In the genomic region with DNA sequence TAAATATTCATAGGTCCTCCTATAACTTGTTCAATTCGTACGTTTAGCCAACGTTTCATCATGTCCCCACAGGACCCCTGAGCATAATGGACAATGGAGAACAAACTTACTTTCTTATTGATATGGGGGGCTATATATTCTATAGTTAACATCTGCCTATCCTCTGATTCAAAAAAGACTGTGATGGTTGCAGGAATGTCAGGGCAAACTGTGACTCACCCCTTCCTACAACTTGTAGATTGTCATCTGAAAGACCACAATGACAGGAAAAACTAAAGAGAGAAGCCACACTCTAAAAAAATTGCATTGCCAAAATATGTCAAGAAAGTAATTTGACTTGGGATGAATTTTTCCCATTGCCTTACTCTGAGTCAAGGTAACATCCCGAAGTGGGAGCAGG, we compare ENCODE assay signal across 24 cellular contexts. TPM values are rescaled to one million over a fixed set of nuclear protein-coding genes. Genes with fewer than 3 reads are reported as not detected.
A peak's percentile ranks its signal among the peaks of the same experiment; 100 is the strongest.
DNase-seq lines count a peak whose midpoint lies in the region; ATAC-seq lines count a peak whose summit lies in the region.
"Had no signal": no experiment of that assay in that cellular context is flagged by ENCODE, and none has a peak within 500 bp of the region (broad histone marks: within the 10 kb centered on the region; RNA-seq: fewer than 3 reads in every experiment).

No MANE protein-coding gene starts in this region.

- H4K20me1 ChIP-seq in GM23248 (ENCODE audit: insufficient read depth) = no peaks in the 10 kb centered on the region

- no peaks in the 10 kb centered on the region for H3K9me3 ChIP-seq in GM23248 (ENCODE audit: low read depth)

- H3F3A ChIP-seq in GM23248 (ENCODE audit: insufficient read depth) = no peaks in the 10 kb centered on the region

- no peaks in the 10 kb centered on the region for H3K36me3 ChIP-seq in GM23248 (ENCODE audit: low read depth)
- H3K36me3 ChIP-seq: SJCRH30 had no signal

- H3K4me3 Mint-ChIP-seq in T-helper 2 cell treated with Interferon-gamma antibody and Interleukin-4, amounts not matched to agents 5 μg/mL and 100 μg/mL, for 36 hours = no peak overlapping the region
- H3K4me3 Mint-ChIP-seq in activated naive CD4-positive, alpha-beta T cell treated with anti-CD3 and anti-CD28 coated beads for 36 hours = no peak overlapping the region
- H3K4me3 Mint-ChIP-seq in activated T-helper 2 cell treated with anti-CD3 and anti-CD28 coated beads, Interferon-gamma antibody, Interleukin-2, Interleukin-4, amounts not matched to agents 10 μg/mL and 5 μg/mL and 100 μg/mL, durations not matched to agents 14 hours and 24 hours and 36 hours (ENCODE audit: low read depth) = no peak overlapping the region
- H3K4me3 Mint-ChIP-seq in stimulated activated naive CD8-positive, alpha-beta T cell treated with anti-CD3 and anti-CD28 coated beads, Interleukin-15, Interleukin-2, amounts not matched to agents 100 ng/mL and 50 ng/mL, for 24 hours = no peak overlapping the region
- H3K4me3 Mint-ChIP-seq: IgD-negative memory B cell had no signal

- no peak overlapping the region for H3K9ac ChIP-seq in GM23248

- H3K4me3 ChIP-seq in GM23248 = no peak overlapping the region
- H3K4me3 ChIP-seq: SJCRH30 had no signal

- no peak overlapping the region for H2AFZ ChIP-seq in GM23248

- H3K27ac Mint-ChIP-seq in T-helper 2 cell treated with Interferon-gamma antibody and Interleukin-4, amounts not matched to agents 5 μg/mL and 100 μg/mL, for 36 hours = peak overlapping the region; percentile 3
- peak overlapping the region in 1 of 2 donors; percentile 9 for H3K27ac Mint-ChIP-seq in activated naive CD4-positive, alpha-beta T cell treated with anti-CD3 and anti-CD28 coated beads, Interleukin-2, amount 50 U/mL, for 72 hours
- H3K27ac Mint-ChIP-seq in activated naive CD4-positive, alpha-beta T cell treated with anti-CD3 and anti-CD28 coated beads for 36 hours = no peak overlapping the region
- H3K27ac Mint-ChIP-seq in activated T-helper 2 cell treated with anti-CD3 and anti-CD28 coated beads, Interferon-gamma antibody, Interleukin-2, Interleukin-4, amounts not matched to agents 10 μg/mL and 5 μg/mL and 100 μg/mL, durations not matched to agents 14 hours and 24 hours and 36 hours = peak overlapping the region; percentile 33
- peak overlapping the region; percentile 42 for H3K27ac Mint-ChIP-seq in stimulated activated naive CD8-positive, alpha-beta T cell treated with anti-CD3 and anti-CD28 coated beads, Interleukin-15, Interleukin-2, amounts not matched to agents 100 ng/mL and 50 ng/mL, for 24 hours
- H3K27ac Mint-ChIP-seq: IgD-negative memory B cell had no signal

- peak; percentile 58 to 62 for ATAC-seq in activated naive CD4-positive, alpha-beta T cell treated with anti-CD3 and anti-CD28 coated beads, Interleukin-2, amount 50 U/mL, for 72 hours
- ATAC-seq: PC-3 had no signal

- peaks cover 46% of the 10 kb centered on the region for H3K9me3 Mint-ChIP-seq in T-helper 2 cell treated with Interferon-gamma antibody and Interleukin-4, amounts not matched to agents 5 μg/mL and 100 μg/mL, for 36 hours
- peaks cover 0 to 4% of the 10 kb centered on the region in 2 donors for H3K9me3 Mint-ChIP-seq in activated naive CD4-positive, alpha-beta T cell treated with anti-CD3 and anti-CD28 coated beads, Interleukin-2, amount 50 U/mL, for 72 hours
- peaks cover 4% of the 10 kb centered on the region for H3K9me3 Mint-ChIP-seq in activated naive CD4-positive, alpha-beta T cell treated with anti-CD3 and anti-CD28 coated beads for 36 hours
- H3K9me3 Mint-ChIP-seq in activated T-helper 2 cell treated with anti-CD3 and anti-CD28 coated beads, Interferon-gamma antibody, Interleukin-2, Interleukin-4, amounts not matched to agents 10 μg/mL and 5 μg/mL and 100 μg/mL, durations not matched to agents 14 hours and 24 hours and 36 hours = peaks cover 39% of the 10 kb centered on the region
- H3K9me3 Mint-ChIP-seq in stimulated activated naive CD8-positive, alpha-beta T cell treated with anti-CD3 and anti-CD28 coated beads, Interleukin-15, Interleukin-2, amounts not matched to agents 100 ng/mL and 50 ng/mL, for 24 hours = no peaks in the 10 kb centered on the region

- in situ Hi-C loops in GM23248 (cut with MboI) = no loop called here

- H3K27me3 ChIP-seq in GM23248 (replicated peaks; ENCODE audit: insufficient read depth) = no peaks in the 10 kb centered on the region; the same call in 1 of the 2 replicates
- H3K27me3 ChIP-seq: SJCRH30 had no signal

- intact Hi-C loops in activated naive CD4-positive, alpha-beta T cell treated with anti-CD3 and anti-CD28 coated beads for 36 hours (cut with micrococcal nuclease) = loop anchor here (5.0 kb wide), 1 partner anchor 71 kb away; no protein-coding TSS in a partner anchor
- intact Hi-C loops in activated T-helper 2 cell treated with anti-CD3 and anti-CD28 coated beads, Interferon-gamma antibody, Interleukin-2, Interleukin-4, amounts not matched to agents 10 μg/mL and 5 μg/mL and 100 μg/mL, durations not matched to agents 14 hours and 24 hours and 36 hours (cut with micrococcal nuclease) = no loop called here

- H3K9me2 ChIP-seq in GM23248 (ENCODE audit: insufficient read depth) = no peaks in the 10 kb centered on the region

- peaks cover 24% of the 10 kb centered on the region for H3K4me1 Mint-ChIP-seq in T-helper 2 cell treated with Interferon-gamma antibody and Interleukin-4, amounts not matched to agents 5 μg/mL and 100 μg/mL, for 36 hours (ENCODE audit: low read depth)
- peaks cover 15% of the 10 kb centered on the region for H3K4me1 Mint-ChIP-seq in activated naive CD4-positive, alpha-beta T cell treated with anti-CD3 and anti-CD28 coated beads for 36 hours (ENCODE audit: low read depth)
- peaks cover 19% of the 10 kb centered on the region for H3K4me1 Mint-ChIP-seq in activated T-helper 2 cell treated with anti-CD3 and anti-CD28 coated beads, Interferon-gamma antibody, Interleukin-2, Interleukin-4, amounts not matched to agents 10 μg/mL and 5 μg/mL and 100 μg/mL, durations not matched to agents 14 hours and 24 hours and 36 hours (ENCODE audit: low read depth)
- peaks cover 20% of the 10 kb centered on the region for H3K4me1 Mint-ChIP-seq in stimulated activated naive CD8-positive, alpha-beta T cell treated with anti-CD3 and anti-CD28 coated beads, Interleukin-15, Interleukin-2, amounts not matched to agents 100 ng/mL and 50 ng/mL, for 24 hours (ENCODE audit: low read depth)
- H3K4me1 Mint-ChIP-seq: IgD-negative memory B cell had no signal

- 69 to 72% methylated on average over 4 of the region's 4 CpGs for WGBS in GM23248 (ENCODE audit: low coverage in 1 of 2, low lambda C conversion rate in 2 of 2, missing lambda C conversion rate in 2 of 2), 2 experiments

- no peaks in the 10 kb centered on the region for H3K79me2 ChIP-seq in GM23248 (ENCODE audit: insufficient read depth)

- no peaks in the 10 kb centered on the region for H3K27me3 Mint-ChIP-seq in T-helper 2 cell treated with Interferon-gamma antibody and Interleukin-4, amounts not matched to agents 5 μg/mL and 100 μg/mL, for 36 hours (ENCODE audit: low read depth)
- no peaks in the 10 kb centered on the region for H3K27me3 Mint-ChIP-seq in activated naive CD4-positive, alpha-beta T cell treated with anti-CD3 and anti-CD28 coated beads for 36 hours (ENCODE audit: low read depth)
- no peaks in the 10 kb centered on the region for H3K27me3 Mint-ChIP-seq in activated T-helper 2 cell treated with anti-CD3 and anti-CD28 coated beads, Interferon-gamma antibody, Interleukin-2, Interleukin-4, amounts not matched to agents 10 μg/mL and 5 μg/mL and 100 μg/mL, durations not matched to agents 14 hours and 24 hours and 36 hours (ENCODE audit: low read depth)
- no peaks in the 10 kb centered on the region for H3K27me3 Mint-ChIP-seq in stimulated activated naive CD8-positive, alpha-beta T cell treated with anti-CD3 and anti-CD28 coated beads, Interleukin-15, Interleukin-2, amounts not matched to agents 100 ng/mL and 50 ng/mL, for 24 hours
- H3K27me3 Mint-ChIP-seq: IgD-negative memory B cell had no signal

- no peak overlapping the region for H3K4me2 ChIP-seq in GM23248 (ENCODE audit: unreplicated experiment)

- CTCF ChIA-PET in activated naive CD4-positive, alpha-beta T cell treated with anti-CD3 and anti-CD28 coated beads for 36 hours (lab: Charles Lee) = no interaction called here

- H3K36me3 Mint-ChIP-seq in T-helper 2 cell treated with Interferon-gamma antibody and Interleukin-4, amounts not matched to agents 5 μg/mL and 100 μg/mL, for 36 hours (ENCODE audit: low read depth) = peaks cover 29% of the 10 kb centered on the region
- H3K36me3 Mint-ChIP-seq in activated naive CD4-positive, alpha-beta T cell treated with anti-CD3 and anti-CD28 coated beads, Interleukin-2, amount 50 U/mL, for 72 hours = peaks cover 0 to 26% of the 10 kb centered on the region in 2 donors
- peaks cover 2% of the 10 kb centered on the region for H3K36me3 Mint-ChIP-seq in activated naive CD4-positive, alpha-beta T cell treated with anti-CD3 and anti-CD28 coated beads for 36 hours (ENCODE audit: low read depth)
- peaks cover 13% of the 10 kb centered on the region for H3K36me3 Mint-ChIP-seq in activated T-helper 2 cell treated with anti-CD3 and anti-CD28 coated beads, Interferon-gamma antibody, Interleukin-2, Interleukin-4, amounts not matched to agents 10 μg/mL and 5 μg/mL and 100 μg/mL, durations not matched to agents 14 hours and 24 hours and 36 hours (ENCODE audit: low read depth)
- peaks cover 7% of the 10 kb centered on the region for H3K36me3 Mint-ChIP-seq in stimulated activated naive CD8-positive, alpha-beta T cell treated with anti-CD3 and anti-CD28 coated beads, Interleukin-15, Interleukin-2, amounts not matched to agents 100 ng/mL and 50 ng/mL, for 24 hours (ENCODE audit: low read depth)
- H3K36me3 Mint-ChIP-seq: IgD-negative memory B cell had no signal

- H3K4me1 ChIP-seq in GM23248 (ENCODE audit: insufficient read depth) = no peaks in the 10 kb centered on the region
- H3K4me1 ChIP-seq: SJCRH30 had no signal

- H3K27ac ChIP-seq in GM23248 = no peak overlapping the region
- H3K27ac ChIP-seq: HL-60, SJCRH30 had no signal

- DNase-seq in T-helper 2 cell treated with Interferon-gamma antibody and Interleukin-4, amounts not matched to agents 5 μg/mL and 100 μg/mL, for 36 hours (ENCODE audit: low spot score) = no peak
- DNase-seq in T-helper 2 cell (no peak), GM23248 (no peak), SIG-M5 treated with dmso at 0.1 percent for 504 hours (lab: John Stamatoyannopoulos, UW; ENCODE audit: unreplicated experiment) (no peak)
- DNase-seq in activated naive CD4-positive, alpha-beta T cell treated with anti-CD3 and anti-CD28 coated beads, Interleukin-2, amount 50 U/mL, for 72 hours (ENCODE audit: low spot score in 2 of 2) = no peak
- no peak for DNase-seq in activated naive CD4-positive, alpha-beta T cell treated with anti-CD3 and anti-CD28 coated beads for 36 hours
- no peak for DNase-seq in activated T-helper 2 cell treated with anti-CD3 and anti-CD28 coated beads, Interferon-gamma antibody, Interleukin-2, Interleukin-4, amounts not matched to agents 10 μg/mL and 5 μg/mL and 100 μg/mL, durations not matched to agents 14 hours and 24 hours and 36 hours (ENCODE audit: low spot score)
- DNase-seq: Calu3, DMS153, H7, NCI-H1105 treated with DMSO at 0.1 percent for 48 hours, NCI-H146, NCI-H1930, NCI-H2107, NCI-H446, NCI-H524 treated with DMSO at 0.1 percent for 48 hours, NCI-H774, PC-3, SJCRH30 had no signal

RNA-seq across cellular contexts. Expression of gene CATSPERB, which starts 50.8 kb away (rescaled TPM):
- total RNA-seq in activated naive CD4-positive, alpha-beta T cell treated with anti-CD3 and anti-CD28 coated beads, Interleukin-2, amount 50 U/mL, for 72 hours = 1 to 10 TPM in 1 of 2 donors, under 1 TPM in 1; 0.50 to 1.1 TPM
- under 1 TPM; 0.20 to 0.26 TPM for total RNA-seq in activated naive CD4-positive, alpha-beta T cell treated with anti-CD3 and anti-CD28 coated beads for 36 hours
- 0.46 and 0.69 TPM in 2 replicates for total RNA-seq in activated T-helper 2 cell treated with anti-CD3 and anti-CD28 coated beads, Interferon-gamma antibody, Interleukin-2, Interleukin-4, amounts not matched to agents 10 μg/mL and 5 μg/mL and 100 μg/mL, durations not matched to agents 14 hours and 24 hours and 36 hours
- 0.11 TPM in 1 of 2 replicates, not detected in the other for total RNA-seq in GM23248 (2014; rRNA removed; shearing (Covaris generic))
- not detected in 2 replicates for polyA plus RNA-seq in GM23248 (2016; fragmentation: Nextera tagmentation; extraction: Ambion mirVana)
- total RNA-seq: A172, PC-3, SJCRH30 had no signal
- polyA plus RNA-seq: BJ had no signal
